In genomic region chr7:17299477-17299991, GRCh38 we compare ENCODE assay signal across 8 cellular contexts. TPM values are rescaled to one million over a fixed set of nuclear protein-coding genes. Genes with fewer than 3 reads are reported as not detected.
DNase-seq lines count a peak whose midpoint lies in the region; ATAC-seq and TF ChIP-seq lines count a peak whose summit lies in the region.

No MANE protein-coding gene starts in this region.

- ATAC-seq in GM18867 (IDR thresholded peaks at IDR 0.05; ENCODE audit: unreplicated experiment) (peak; percentile 2), HG03439 (IDR thresholded peaks at IDR 0.05; ENCODE audit: unreplicated experiment) (peak; percentile 5), T-helper 17 cell (peak; percentile 14), mucosa of descending colon (peak; percentile 7), aorta (ENCODE audit: low FRiP score) (no peak)
- ATAC-seq in effector memory CD8-positive, alpha-beta T cell (replicated peaks) = peak; percentile 8

- POLR2A ChIA-PET in A673 (lab: Charles Lee; ENCODE audit: low non-redundant PET) = interaction anchor here (0.6 kb wide), 1 partner anchor 355 kb away, joined by 6 read pairs; no protein-coding TSS in a partner anchor

- BruUV-seq in A673 (replicated peaks; lab: Mats Ljungman, UMichigan) = no TSS peak

- H3K27me3 Mint-ChIP-seq in T-helper 17 cell = no peaks in the 10 kb centered on the region
- H3K27me3 Mint-ChIP-seq in effector memory CD8-positive, alpha-beta T cell = no peaks in the 10 kb centered on the region

- WGBS in aorta, 2 donors = 0% methylated on average over 13 of the region's 13 CpGs

- H3K36me3 ChIP-seq in A673 (ENCODE audit: insufficient read depth, low read length, poor library complexity, severe bottlenecking) (no peaks in the 10 kb centered on the region), mucosa of descending colon (ENCODE audit: low read depth) (no peaks in the 10 kb centered on the region), aorta (ENCODE audit: control insufficient read depth in 1 of 2, insufficient read depth in 2 of 2, low read length in 1 of 2) (no peaks in the 10 kb centered on the region)

- H3K4me3 Mint-ChIP-seq in T-helper 17 cell = peak overlapping the region; percentile 99
- peak overlapping the region; percentile 94 to 98 for H3K4me3 Mint-ChIP-seq in effector memory CD8-positive, alpha-beta T cell

- peak overlapping the region; percentile 76 for H3K4me3 ChIP-seq in A673 (ENCODE audit: low read depth, low read length, poor library complexity, severe bottlenecking)
- peak overlapping the region; percentile 98 for H3K4me3 ChIP-seq in mucosa of descending colon
- H3K4me3 ChIP-seq in aorta (ENCODE audit: low read length in 2 of 2) = peak overlapping the region; percentile 11 to 88

- peaks cover 21% of the 10 kb centered on the region for H3K4me1 ChIP-seq in A673 (ENCODE audit: insufficient read depth, low read length, poor library complexity, severe bottlenecking)
- peaks cover 16% of the 10 kb centered on the region for H3K4me1 ChIP-seq in mucosa of descending colon (ENCODE audit: low read depth)
- H3K4me1 ChIP-seq in aorta (ENCODE audit: control insufficient read depth in 1 of 2, insufficient read depth in 2 of 2, low read length in 2 of 2) = peaks cover 0 to 2% of the 10 kb centered on the region in 2 donors

- H3K27ac ChIP-seq in A673 (ENCODE audit: low read depth, low read length, poor library complexity, severe bottlenecking) (no peak overlapping the region), aorta (ENCODE audit: low read depth in 1 of 2, low read length in 2 of 2) (peak overlapping the region in 1 of 2 donors; percentile 45)

- H3K36me3 Mint-ChIP-seq in T-helper 17 cell (ENCODE audit: low read depth) = peaks cover 4% of the 10 kb centered on the region
- peaks cover 17% of the 10 kb centered on the region for H3K36me3 Mint-ChIP-seq in effector memory CD8-positive, alpha-beta T cell (ENCODE audit: insufficient read depth)

- TF ChIP-seq CTCF in A673 (conservative IDR thresholded peaks at IDR 0.05; ENCODE audit: low read depth, low read length) (no peak), mucosa of descending colon (IDR thresholded peaks at IDR 0.05) (no peak)

- H3K27ac Mint-ChIP-seq in T-helper 17 cell = peak overlapping the region; percentile 97
- H3K27ac Mint-ChIP-seq in effector memory CD8-positive, alpha-beta T cell = peak overlapping the region; percentile 92 to 94

- peaks cover 33% of the 10 kb centered on the region for H3K4me1 Mint-ChIP-seq in T-helper 17 cell
- peaks cover 24 to 35% of the 10 kb centered on the region in 2 donors for H3K4me1 Mint-ChIP-seq in effector memory CD8-positive, alpha-beta T cell (ENCODE audit: low read depth in 2 of 2)

- no peak for DNase-seq in A673 (ENCODE audit: low spot score)
- no peak for DNase-seq in T-helper 17 cell
- DNase-seq in effector memory CD8-positive, alpha-beta T cell = peak; percentile 6 to 22 (median 10)
- DNase-seq in mucosa of descending colon = peak in 1 of 3 donors; percentile 28
- no peak for DNase-seq in aorta
- no peak for DNase-seq in D341Med (ENCODE audit: low spot score)

- peaks cover 2 to 13% of the 10 kb centered on the region in 2 donors for H3K9me3 Mint-ChIP-seq in effector memory CD8-positive, alpha-beta T cell

- H3K9me3 ChIP-seq in A673 (ENCODE audit: low read depth, low read length, poor library complexity, severe bottlenecking) (no peaks in the 10 kb centered on the region), T-helper 17 cell (ENCODE audit: control insufficient read depth, low read length, poor library complexity, severe bottlenecking) (no peaks in the 10 kb centered on the region), mucosa of descending colon (no peaks in the 10 kb centered on the region), aorta (ENCODE audit: control insufficient read depth, low read length) (no peaks in the 10 kb centered on the region)

- H3K27me3 ChIP-seq in A673 (replicated peaks; ENCODE audit: insufficient read depth, low read depth, low read length, poor library complexity) (peaks cover 19% of the 10 kb centered on the region), aorta (ENCODE audit: control insufficient read depth in 1 of 2, insufficient read depth in 2 of 2, low read length in 1 of 2) (peaks cover 0 to 2% of the 10 kb centered on the region in 2 donors)

- CTCF ChIA-PET in A673 (lab: Charles Lee) = interaction anchor here (0.6 kb wide), 1 partner anchor 91 kb away, joined by 3 read pairs; no protein-coding TSS in a partner anchor

- intact Hi-C loops in A673 (cut with micrococcal nuclease; ENCODE audit: unreplicated experiment) = loop anchor here (2.0 kb wide), 2 partner anchors 257 to 317 kb away; no protein-coding TSS in a partner anchor
- intact Hi-C loops in mucosa of descending colon (cut with DNase I, micrococcal nuclease) = no loop called here
- intact Hi-C loops in aorta (cut with DNase I) = loop anchor here in 1 of 2 donors (10.0 kb wide), 1 partner anchor 155 kb away; no protein-coding TSS in a partner anchor

RNA-seq across cellular contexts. Expression of gene AHR, which starts 1.1 kb away (rescaled TPM):
- 11.8 and 13.5 TPM in 2 replicates for total RNA-seq in A673 (2021)
- 100 to 1,000 TPM; 139 to 208 TPM for total RNA-seq in T-helper 17 cell
- total RNA-seq in mucosa of descending colon = 10 to 100 TPM; 33.7 to 41.3 (median 36.3) TPM
- total RNA-seq in aorta = 100 to 1,000 TPM in 1 of 2 donors, 10 to 100 TPM in 1; 65.8 to 117 TPM
- polyA plus RNA-seq in aorta = 10 to 100 TPM; 16.9 to 36.2 TPM

Comparison
In these comparisons a context has a peak if more than half of its experiments do, and no peak if none do; other contexts are left out.
1. DNase-seq: peak in effector memory CD8-positive, alpha-beta T cell (3 of 3); none in A673 (single experiment), T-helper 17 cell (0 of 3), aorta (0 of 2) and D341Med (single experiment).
2. Peak in every context shown above with its lines, with median percentiles within 50 percentile points of each other: H3K4me3 ChIP-seq.